ENCODE assay signal across 11 cellular contexts in the genomic region with DNA sequence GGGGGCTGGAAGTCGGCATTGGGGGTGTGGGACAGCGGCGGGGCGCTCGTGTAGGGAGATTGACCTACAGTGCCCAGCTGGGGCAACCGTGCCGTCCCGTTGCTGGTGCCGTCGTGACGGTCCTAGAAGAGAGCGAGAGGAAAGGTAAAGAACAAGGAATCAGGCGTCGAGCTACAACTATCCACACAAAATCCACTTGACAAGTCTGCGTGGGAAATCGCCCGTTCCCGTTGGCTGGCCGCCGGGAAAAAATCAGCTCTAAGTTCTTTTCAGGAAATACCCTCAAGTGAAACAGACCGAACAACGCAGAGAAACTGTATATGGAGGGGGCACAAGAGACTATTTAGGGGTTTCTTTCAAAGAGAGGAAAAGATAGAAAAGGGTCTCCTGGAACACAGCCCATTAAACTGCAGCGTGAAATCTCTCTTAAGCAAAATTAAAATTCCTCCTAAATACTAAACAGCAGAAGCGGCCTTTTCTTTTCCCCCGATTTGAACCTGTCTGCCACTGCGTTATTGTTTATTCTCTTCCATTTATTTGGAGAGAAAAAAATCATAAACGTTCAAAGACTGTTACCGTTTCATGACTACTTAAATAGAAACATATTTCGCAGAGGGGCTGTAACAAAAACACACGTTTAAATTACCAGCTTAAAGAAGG. TPM values are rescaled to one million over a fixed set of nuclear protein-coding genes. Genes with fewer than 3 reads are reported as not detected.
DNase-seq lines count a peak whose midpoint lies in the region; ATAC-seq, FAIRE-seq and TF ChIP-seq lines count a peak whose summit lies in the region.
"Had no signal": no experiment of that assay in that cellular context is flagged by ENCODE, and none has a peak within 500 bp of the region (broad histone marks: within the 10 kb centered on the region; RNA-seq: fewer than 3 reads in every experiment).

No MANE protein-coding gene starts in this region.

- H3K4me1 ChIP-seq in suprapubic skin, result peaks cover 54% of the 10 kb centered on the region
- H3K4me1 ChIP-seq in small intestine (ENCODE audit: control insufficient read depth in 2 of 2, insufficient read depth in 1 of 2, low read depth in 1 of 2, low read length in 1 of 2), result peaks cover 5 to 7% of the 10 kb centered on the region in 2 donors
- H3K4me1 ChIP-seq in HepG2 (ENCODE audit: insufficient read depth, low read length), result no peaks in the 10 kb centered on the region

- H3K27ac ChIP-seq in suprapubic skin (peak overlapping the region; percentile 98), small intestine (ENCODE audit: low read depth in 1 of 2, low read length in 1 of 2) (no peak overlapping the region), HepG2 (ENCODE audit: extremely low read length, insufficient read depth, low read length) (no peak overlapping the region)

- POLR2A ChIA-PET in activated B cell treated with CpG ODN at 0.5 μM for 24 hours (lab: Charles Lee) (no interaction called here), HepG2 (lab: Yijun Ruan, JAX) (no interaction called here)

- FAIRE-seq in small intestine (lab: Jason Lieb, UNC), result no peak
- no peak for FAIRE-seq in HepG2 (lab: Jason Lieb, UNC)
- FAIRE-seq: RCC 7860 had no signal

- no peaks in the 10 kb centered on the region for H3K36me3 ChIP-seq in suprapubic skin
- H3K36me3 ChIP-seq in small intestine (ENCODE audit: control insufficient read depth in 2 of 2, insufficient read depth in 2 of 2, low read length in 2 of 2), result no peaks in the 10 kb centered on the region
- no peaks in the 10 kb centered on the region for H3K36me3 ChIP-seq in HepG2 (replicated peaks in 1 of 2; ENCODE audit: control insufficient read depth in 1 of 2, insufficient read depth in 2 of 2, low read length in 2 of 2)

- no peak overlapping the region for H3K4me2 ChIP-seq in HepG2 (ENCODE audit: low read depth, low read length)

- ATAC-seq in activated B cell treated with CpG ODN at 0.5 μM for 24 hours (ENCODE audit: low read depth) (no peak), HG03354 (IDR thresholded peaks at IDR 0.05; ENCODE audit: poor library complexity, severe bottlenecking, unreplicated experiment) (no peak), HepG2 (no peak)

- H3K4me1 Mint-ChIP-seq in activated naive CD4-positive, alpha-beta T cell treated with anti-CD3 and anti-CD28 coated beads for 36 hours (ENCODE audit: low read depth), result peaks cover 36% of the 10 kb centered on the region
- H3K4me1 Mint-ChIP-seq in activated B cell treated with CpG ODN at 0.5 μM for 24 hours (peaks cover 19% of the 10 kb centered on the region), glutamatergic neuron (ENCODE audit: low read depth, unreplicated experiment) (peaks cover 19% of the 10 kb centered on the region)

- no peaks in the 10 kb centered on the region for H3K9me3 ChIP-seq in suprapubic skin
- H3K9me3 ChIP-seq in small intestine (ENCODE audit: control insufficient read depth, low read depth), result no peaks in the 10 kb centered on the region
- no peaks in the 10 kb centered on the region for H3K9me3 ChIP-seq in HepG2 (ENCODE audit: low read length)

- in situ Hi-C loops in HepG2 (cut with HindIII; ENCODE audit: extremely low pct_ligation_motif_present, low pct_unique_long_range_greater_than_20kb), result no loop called here

- no peak overlapping the region for H2AFZ ChIP-seq in HepG2 (ENCODE audit: low read length)

- no peak for TF ChIP-seq RAD21 in HepG2 (CRISPR knock-in tag; IDR thresholded peaks at IDR 0.05)

- no TSS peak for BruUV-seq in HepG2 (replicated peaks; lab: Mats Ljungman, UMichigan)

- H3K27me3 ChIP-seq in suprapubic skin (peaks cover 69% of the 10 kb centered on the region), small intestine (ENCODE audit: control insufficient read depth in 2 of 2, insufficient read depth in 2 of 2, low read length in 2 of 2) (peaks cover 5 to 41% of the 10 kb centered on the region in 2 donors), HepG2 (ENCODE audit: control insufficient read depth in 1 of 2, insufficient read depth in 2 of 2, low read length in 2 of 2) (peaks cover 11 to 70% of the 10 kb centered on the region in 2 experiments)

- no peak for TF ChIP-seq POLR2A in suprapubic skin (IDR thresholded peaks at IDR 0.05)
- TF ChIP-seq POLR2A in HepG2 (IDR thresholded peaks at IDR 0.05; ENCODE audit: insufficient read depth in 1 of 2, low read depth in 2 of 2, low read length in 2 of 2), result no peak

- DNase-seq in activated naive CD4-positive, alpha-beta T cell treated with anti-CD3 and anti-CD28 coated beads for 36 hours, result no peak
- no peak for DNase-seq in activated naive CD4-positive, alpha-beta T cell treated with anti-CD3 and anti-CD28 coated beads, Interleukin-2, amount 50 U/mL, for 16 hours
- DNase-seq in activated B cell treated with CpG ODN at 0.5 μM for 24 hours (no peak), glutamatergic neuron (no peak), suprapubic skin (ENCODE audit: low spot score in 2 of 2) (no peak), small intestine (no peak), HepG2 (ENCODE audit: low spot score) (no peak)
- DNase-seq: stimulated activated CD4-positive, alpha-beta T cell treated with anti-CD3 and anti-CD28 coated beads, Interleukin-2, amount 100 ng/mL, for 24 hours had no signal

- H3K27ac Mint-ChIP-seq in activated naive CD4-positive, alpha-beta T cell treated with anti-CD3 and anti-CD28 coated beads for 36 hours, result no peak overlapping the region
- H3K27ac Mint-ChIP-seq in activated B cell treated with CpG ODN at 0.5 μM for 24 hours (peak overlapping the region; percentile 41), glutamatergic neuron (ENCODE audit: unreplicated experiment) (no peak overlapping the region)

- H4K20me1 ChIP-seq in HepG2 (ENCODE audit: insufficient read depth, low read length), result no peaks in the 10 kb centered on the region; the same call in 1 of the 2 replicates

- TF ChIP-seq CTCF in activated B cell treated with CpG ODN at 0.5 μM for 24 hours (IDR thresholded peaks at IDR 0.05), result no peak
- no peak for TF ChIP-seq CTCF in glutamatergic neuron (IDR thresholded peaks at IDR 0.05; ENCODE audit: partially characterized antibody, unreplicated experiment)
- TF ChIP-seq CTCF in suprapubic skin (IDR thresholded peaks at IDR 0.05), result no peak
- TF ChIP-seq CTCF in HepG2 (CRISPR knock-in tag; IDR thresholded peaks at IDR 0.05), result no peak

- H3K4me3 ChIP-seq in suprapubic skin (peak overlapping the region; percentile 83), small intestine (ENCODE audit: low read depth in 1 of 2, low read length in 2 of 2) (no peak overlapping the region), HepG2 (replicated peaks in 1 of 3; ENCODE audit: insufficient read depth in 1 of 3, low read depth in 2 of 3, low read length in 3 of 3) (no peak overlapping the region)
- H3K4me3 ChIP-seq: lung had no signal

- peaks cover 10% of the 10 kb centered on the region for H3K9me3 Mint-ChIP-seq in activated naive CD4-positive, alpha-beta T cell treated with anti-CD3 and anti-CD28 coated beads for 36 hours
- H3K9me3 Mint-ChIP-seq in activated B cell treated with CpG ODN at 0.5 μM for 24 hours, result peaks cover 12% of the 10 kb centered on the region
- peaks cover 21% of the 10 kb centered on the region for H3K9me3 Mint-ChIP-seq in glutamatergic neuron (ENCODE audit: unreplicated experiment)

- no peak overlapping the region for H3K9ac ChIP-seq in HepG2 (ENCODE audit: insufficient read depth, low read depth, low read length)

- TF ChIP-seq EP300 in suprapubic skin (IDR thresholded peaks at IDR 0.05) (no peak), HepG2 (IDR thresholded peaks at IDR 0.05; ENCODE audit: low read depth in 2 of 2, low read length in 2 of 2) (no peak), HepG2 (CRISPR knock-in tag; IDR thresholded peaks at IDR 0.05; ENCODE audit: borderline replicate concordance) (no peak)

- WGBS in suprapubic skin, result 11% methylated on average over 28 of the region's 30 CpGs
- 8 to 11% (median 8%) methylated on average over 30 of the region's 30 CpGs for WGBS in small intestine, 3 donors
- WGBS in HepG2 (ENCODE audit: low lambda C conversion rate), result 47% methylated on average over 30 of the region's 30 CpGs

- CTCF ChIA-PET in activated naive CD4-positive, alpha-beta T cell treated with anti-CD3 and anti-CD28 coated beads for 36 hours (lab: Charles Lee), result no interaction called here
- CTCF ChIA-PET in activated B cell treated with CpG ODN at 0.5 μM for 24 hours (lab: Charles Lee) (no interaction called here), HepG2 (lab: Yijun Ruan, JAX; ENCODE audit: low intra/inter-chr PET ratio, low total read pairs) (no interaction called here)

- intact Hi-C loops in activated naive CD4-positive, alpha-beta T cell treated with anti-CD3 and anti-CD28 coated beads for 36 hours (cut with micrococcal nuclease), result no loop called here
- intact Hi-C loops in activated B cell treated with CpG ODN at 0.5 μM for 24 hours (cut with micrococcal nuclease) (loop anchor here (2.0 to 5.0 kb wide), 2 partner anchors 14 to 477 kb away; a partner anchor contains a TSS), HepG2 (cut with micrococcal nuclease; ENCODE audit: unreplicated experiment) (no loop called here)

- peak overlapping the region; percentile 41 for H3K4me3 Mint-ChIP-seq in activated naive CD4-positive, alpha-beta T cell treated with anti-CD3 and anti-CD28 coated beads for 36 hours
- H3K4me3 Mint-ChIP-seq in activated B cell treated with CpG ODN at 0.5 μM for 24 hours (no peak overlapping the region), glutamatergic neuron (ENCODE audit: unreplicated experiment) (peak overlapping the region; percentile 67)

- H3K27me3 Mint-ChIP-seq in activated naive CD4-positive, alpha-beta T cell treated with anti-CD3 and anti-CD28 coated beads for 36 hours (ENCODE audit: low read depth), result peaks cover 85% of the 10 kb centered on the region
- H3K27me3 Mint-ChIP-seq in activated B cell treated with CpG ODN at 0.5 μM for 24 hours (peaks cover 61% of the 10 kb centered on the region), glutamatergic neuron (ENCODE audit: unreplicated experiment) (peaks cover 41% of the 10 kb centered on the region)

- H3K36me3 Mint-ChIP-seq in activated naive CD4-positive, alpha-beta T cell treated with anti-CD3 and anti-CD28 coated beads for 36 hours (ENCODE audit: low read depth), result peaks cover 1% of the 10 kb centered on the region
- peaks cover 10% of the 10 kb centered on the region for H3K36me3 Mint-ChIP-seq in activated B cell treated with CpG ODN at 0.5 μM for 24 hours (ENCODE audit: low read depth)
- H3K36me3 Mint-ChIP-seq in glutamatergic neuron (ENCODE audit: unreplicated experiment), result peaks cover 5% of the 10 kb centered on the region

- H3K79me2 ChIP-seq in HepG2 (ENCODE audit: insufficient read depth, low read length), result no peaks in the 10 kb centered on the region

RNA-seq across cellular contexts. Expression of a gene that starts 4.5 kb away (rescaled TPM):
- total RNA-seq in activated naive CD4-positive, alpha-beta T cell treated with anti-CD3 and anti-CD28 coated beads for 36 hours, result under 1 TPM in 1 of 2 experiments, not detected in 1; 0.30 TPM
- total RNA-seq in activated B cell treated with CpG ODN at 0.5 μM for 24 hours (not detected in 2 replicates), glutamatergic neuron (ENCODE audit: unreplicated experiment) (0.32 TPM), suprapubic skin (100 to 1,000 TPM in 1 of 4 donors, 10 to 100 TPM in 3; 86.7 to 135 (median 91.9) TPM), HepG2 (2016; rRNA removed; fragmentation: Illumina TruSeq; extraction: Trizol) (not detected in 2 replicates)
- polyA plus RNA-seq in small intestine (under 1 TPM in 1 of 3 donors, not detected in 2; 0.19 TPM), HepG2 (2011; rRNA removed) (not detected in 2 replicates)
- total RNA-seq in HepG2 (2016; cell fraction: cytosol; rRNA removed; fragmentation: Illumina TruSeq; extraction: Trizol; ENCODE audit: low read depth), result not detected in 2 replicates
- not detected in 2 replicates for total RNA-seq in HepG2 (2016; cell fraction: insoluble cytoplasmic fraction; rRNA removed; fragmentation: Illumina TruSeq; extraction: Trizol)
- not detected in 2 replicates for total RNA-seq in HepG2 (2016; cell fraction: membrane; rRNA removed; fragmentation: Illumina TruSeq; extraction: Trizol)
- total RNA-seq in HepG2 (2016; cell fraction: nucleus; rRNA removed; fragmentation: Illumina TruSeq; extraction: Trizol), result not detected in 2 replicates
- 0.04 and 0.09 TPM in 2 replicates for polyA plus RNA-seq in HepG2 (2011; cell fraction: cytosol; rRNA removed)
- not detected in 2 replicates for polyA plus RNA-seq in HepG2 (2011; cell fraction: nucleus; rRNA removed)
- not detected in 2 replicates for polyA plus RNA-seq in HepG2 (2012)
- not detected in 2 replicates for polyA plus RNA-seq in HepG2 (2016; cell fraction: cytosol; fragmentation: Illumina TruSeq; extraction: Trizol; ENCODE audit: low read depth)
- polyA plus RNA-seq in HepG2 (2016; cell fraction: insoluble cytoplasmic fraction; fragmentation: Illumina TruSeq; extraction: Trizol; ENCODE audit: low read depth), result not detected in 2 replicates
- not detected in 2 replicates for polyA plus RNA-seq in HepG2 (2016; cell fraction: membrane; fragmentation: Illumina TruSeq; extraction: Trizol; ENCODE audit: low read depth)
- not detected in 2 replicates for polyA plus RNA-seq in HepG2 (2016; cell fraction: nucleus; fragmentation: Illumina TruSeq; extraction: Trizol; ENCODE audit: insufficient read depth, low read depth)
- polyA minus RNA-seq in HepG2 (2011; rRNA and poly(A)+ RNA removed; ENCODE audit: low replicate concordance), result 48.3 TPM in 1 of 2 replicates, not detected in the other
- 0.99 and 2.1 TPM in 2 replicates for polyA minus RNA-seq in HepG2 (2011; cell fraction: cytosol; rRNA and poly(A)+ RNA removed)
- 0.25 and 1.2 TPM in 2 replicates for polyA minus RNA-seq in HepG2 (2011; cell fraction: nucleus; rRNA and poly(A)+ RNA removed)

Comparison
In these comparisons a context has a peak if more than half of its experiments do, and no peak if none do; other contexts are left out.
1. RNA of a gene that starts 4.5 kb away (total RNA-seq): 86.7 to 135 TPM in suprapubic skin; 0.32 TPM in glutamatergic neuron (single experiment), 0.30 TPM in activated naive CD4-positive, alpha-beta T cell treated with anti-CD3 and anti-CD28 coated beads for 36 hours, not detected in activated B cell treated with CpG ODN at 0.5 μM for 24 hours and not detected in HepG2; every median in the first group is over 10 times any median in the second.